8 cellular contexts compared by ENCODE assay signal in the genomic region with DNA sequence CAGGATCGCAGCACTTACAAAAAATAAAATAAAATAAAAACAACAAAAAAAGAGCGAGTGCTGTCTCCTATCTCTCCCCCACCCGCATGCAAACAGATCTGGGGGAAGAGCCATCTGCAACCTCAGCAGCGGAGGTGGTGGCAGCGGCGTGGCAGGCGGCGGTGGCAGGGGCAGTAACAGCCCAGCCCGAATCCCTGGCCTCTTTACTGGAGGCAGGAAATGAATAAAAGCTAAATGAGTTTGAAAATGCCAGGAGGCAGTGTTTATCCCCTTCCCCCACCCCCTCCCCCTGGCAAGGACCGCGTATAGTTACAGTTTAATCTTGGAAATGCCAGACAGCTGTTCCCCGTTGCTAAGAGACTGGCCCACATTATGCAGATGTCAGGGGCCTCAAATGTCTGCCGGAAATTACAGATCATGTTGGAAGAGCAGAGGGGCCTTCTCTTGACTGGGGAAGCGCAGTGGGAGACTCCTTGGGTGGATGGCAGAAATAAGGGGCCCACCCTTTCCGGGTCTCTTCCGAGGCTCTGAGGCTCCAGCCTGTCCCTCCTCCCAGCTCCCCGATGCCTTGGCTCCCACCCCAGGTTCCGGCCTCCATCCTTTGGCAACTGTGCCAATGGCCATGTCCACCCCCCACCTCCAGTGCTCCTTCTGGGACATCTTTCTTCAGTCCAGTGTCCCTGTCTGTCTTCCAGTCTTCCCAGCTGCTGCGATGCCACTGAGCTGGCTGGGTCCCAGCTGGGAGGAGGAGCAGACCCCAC.
A peak's percentile ranks its signal among the peaks of the same experiment; 100 is the strongest.
DNase-seq lines count a peak whose midpoint lies in the region; ATAC-seq, FAIRE-seq and TF ChIP-seq lines count a peak whose summit lies in the region.

No MANE protein-coding gene starts in this region.

- H3K4me3 ChIP-seq in IMR-90 (ENCODE audit: insufficient read depth, low read depth, low read length): no peak overlapping the region
- peak overlapping the region; percentile 35 for H3K4me3 ChIP-seq in thoracic aorta

- peak overlapping the region; percentile 94 for H2AK9ac ChIP-seq in IMR-90 (replicated peaks; ENCODE audit: low read depth, low read length, poor library complexity)

- in situ Hi-C loops in IMR-90 (cut with MboI; ENCODE audit: low sequenced_read_pairs): no loop called here

- H3K36me3 ChIP-seq in IMR-90 (ENCODE audit: control insufficient read depth, insufficient read depth, low read length) (no peaks in the 10 kb centered on the region), thoracic aorta (no peaks in the 10 kb centered on the region)

- H3K79me1 ChIP-seq in IMR-90 (ENCODE audit: low read depth in 1 of 2, low read length in 2 of 2): peaks cover 0 to 20% of the 10 kb centered on the region in 2 experiments; a peak in 2 of 4 replicates

- H3K4me2 ChIP-seq in IMR-90 (ENCODE audit: low read depth, low read length): peak overlapping the region; percentile 75

- peaks cover 7% of the 10 kb centered on the region for H4K20me1 ChIP-seq in IMR-90 (ENCODE audit: insufficient read depth, low read length)

- intact Hi-C loops in IMR-90 (cut with micrococcal nuclease): loop anchor here (2.0 kb wide), 1 partner anchor 37 kb away; no protein-coding TSS in a partner anchor

- H3K56ac ChIP-seq in IMR-90 (ENCODE audit: extremely low read depth, insufficient read depth, low read length): peak overlapping the region; percentile 99

- H4K91ac ChIP-seq in IMR-90 (ENCODE audit: insufficient read depth, low read depth, low read length): peak overlapping the region; percentile 97

- peak overlapping the region; percentile 100 for H3K4ac ChIP-seq in IMR-90 (ENCODE audit: low read depth, low read length)

- TF ChIP-seq CTCF in IMR-90 (conservative IDR thresholded peaks at IDR 0.05; ENCODE audit: low read depth, low read length) (no peak), thoracic aorta (IDR thresholded peaks at IDR 0.05) (no peak)

- BruUV-seq in IMR-90 (replicated peaks; lab: Mats Ljungman, UMichigan): no TSS peak

- FAIRE-seq in RCC 7860 (lab: Jason Lieb, UNC) (peak; percentile 42), GM12892 (lab: Jason Lieb, UNC) (no peak)

- WGBS in IMR-90 (ENCODE audit: extremely low coverage in 2 of 2, insufficient read length in 1 of 2), 2 experiments: no CpG with 5 or more reads among the region's 19 CpGs

- peak overlapping the region; percentile 75 for H3K9ac ChIP-seq in IMR-90 (ENCODE audit: low read depth, low read length)

- H2AFZ ChIP-seq in IMR-90 (replicated peaks; ENCODE audit: low read length, poor library complexity): peak overlapping the region; percentile 84

- peaks cover 50% of the 10 kb centered on the region for H3K4me1 ChIP-seq in IMR-90 (ENCODE audit: control insufficient read depth, insufficient read depth, low read length)
- H3K4me1 ChIP-seq in thoracic aorta (ENCODE audit: control insufficient read depth in 1 of 2, low read depth in 2 of 2): peaks cover 38 to 39% of the 10 kb centered on the region in 2 donors

- H2BK20ac ChIP-seq in IMR-90 (ENCODE audit: low read depth, low read length): peak overlapping the region; percentile 97

- peak overlapping the region; percentile 98 for H3K23ac ChIP-seq in IMR-90 (ENCODE audit: low read depth, low read length)

- DNase-seq in CD1c-positive myeloid dendritic cell (ENCODE audit: extremely low spot score) (peak; percentile 45), IMR-90 (peak; percentile 88), RCC 7860 (ENCODE audit: low spot score) (peak; percentile 86), dedifferentiated amniotic fluid mesenchymal stem cell (ENCODE audit: extremely low spot score) (peak; percentile 83), lung microvascular endothelial cell (ENCODE audit: low read depth in 2 of 2) (peak; percentile 66 to 88), thoracic aorta (ENCODE audit: low spot score) (peak; percentile 24), GM12892 (ENCODE audit: insufficient read length) (no peak)

- POLR2A ChIA-PET in IMR-90 (lab: Charles Lee; ENCODE audit: unreplicated experiment): interaction anchor here (0.9 to 2.0 kb wide), 5 partner anchors 103 to 120 kb away, joined by 3 to 8 read pairs (median 6); no protein-coding TSS in a partner anchor

- H3K14ac ChIP-seq in IMR-90 (replicated peaks; ENCODE audit: low read depth, low read length): peak overlapping the region; percentile 99

- H3K27ac ChIP-seq in IMR-90 (ENCODE audit: insufficient read depth, low read length): peak overlapping the region; percentile 97
- peak overlapping the region; percentile 87 to 97 for H3K27ac ChIP-seq in thoracic aorta

- H4K8ac ChIP-seq in IMR-90 (ENCODE audit: low read depth in 2 of 2, low read length in 2 of 2): peak overlapping the region; percentile 86 to 98

- peak overlapping the region; percentile 98 for H2BK15ac ChIP-seq in IMR-90 (ENCODE audit: low read depth, low read length)

- peak overlapping the region; percentile 90 for H4K5ac ChIP-seq in IMR-90 (ENCODE audit: low read depth, low read length)

- no peak for TF ChIP-seq RAD21 in IMR-90 (IDR thresholded peaks at IDR 0.05; ENCODE audit: low read length)

- peak overlapping the region; percentile 100 for H2AK5ac ChIP-seq in IMR-90 (ENCODE audit: low read depth, low read length)

- 0 out of 2 replicates have a peak, but pooled peaks have one; percentile 41 for TF ChIP-seq POLR2A in IMR-90 (IDR thresholded peaks at IDR 0.05; ENCODE audit: low read depth, low read length)
- no peak for TF ChIP-seq POLR2A in GM12892 (IDR thresholded peaks at IDR 0.05; ENCODE audit: low read depth, low read length)

- peak overlapping the region; percentile 96 for H3K18ac ChIP-seq in IMR-90 (ENCODE audit: low read depth, low read length)

- dilution Hi-C loops in IMR-90 (cut with HindIII; ENCODE audit: low sequenced_read_pairs, unreplicated experiment): no loop called here

- peak overlapping the region; percentile 90 for H2BK5ac ChIP-seq in IMR-90 (ENCODE audit: low read depth, low read length, poor library complexity, severe bottlenecking)

- H2BK120ac ChIP-seq in IMR-90 (ENCODE audit: low read depth, low read length): peak overlapping the region; percentile 99

- CTCF ChIA-PET in IMR-90 (lab: Yijun Ruan, JAX): interaction anchor here (1.0 to 2.2 kb wide), 4 partner anchors 17 to 103 kb away, joined by 3 to 7 read pairs (median 4); no protein-coding TSS in a partner anchor

- H3K27me3 ChIP-seq in IMR-90 (ENCODE audit: control insufficient read depth, insufficient read depth, low read length) (no peaks in the 10 kb centered on the region), thoracic aorta (replicated peaks; ENCODE audit: insufficient read depth) (no peaks in the 10 kb centered on the region)

- H3K9me3 ChIP-seq in IMR-90 (ENCODE audit: control insufficient read depth, insufficient read depth, low read length): no peaks in the 10 kb centered on the region
- H3K9me3 ChIP-seq in thoracic aorta: no peaks in the 10 kb centered on the region

- ATAC-seq in IMR-90 (ENCODE audit: low read depth) (peak; percentile 4), thoracic aorta (ENCODE audit: insufficient number of reproducible peaks, low FRiP score, low read depth) (no peak), GM21515 (IDR thresholded peaks at IDR 0.05; ENCODE audit: unreplicated experiment) (no peak)

- peaks cover 52% of the 10 kb centered on the region for H3K9me1 ChIP-seq in IMR-90 (ENCODE audit: insufficient read depth, low read length)

TF ChIP-seq in IMR-90, 13 proteins besides CTCF, POLR2A, EP300 and RAD21:
- 0 out of 2 replicates have a peak, but pooled peaks have one; percentile 3 for TF ChIP-seq MAFK (IDR thresholded peaks at IDR 0.05; ENCODE audit: low read depth, low read length)
- TF ChIP-seq SMC3 (IDR thresholded peaks at IDR 0.05; ENCODE audit: low read depth, low read length): no peak
- TF ChIP-seq NFE2L2 (IDR thresholded peaks at IDR 0.05; ENCODE audit: low read depth, low read length): no peak
- TF ChIP-seq FOS (IDR thresholded peaks at IDR 0.05; ENCODE audit: low read depth, low read length): no peak
- no peak for TF ChIP-seq BHLHE40 (IDR thresholded peaks at IDR 0.05; ENCODE audit: low read depth, low read length)
- TF ChIP-seq, protein P1, sequence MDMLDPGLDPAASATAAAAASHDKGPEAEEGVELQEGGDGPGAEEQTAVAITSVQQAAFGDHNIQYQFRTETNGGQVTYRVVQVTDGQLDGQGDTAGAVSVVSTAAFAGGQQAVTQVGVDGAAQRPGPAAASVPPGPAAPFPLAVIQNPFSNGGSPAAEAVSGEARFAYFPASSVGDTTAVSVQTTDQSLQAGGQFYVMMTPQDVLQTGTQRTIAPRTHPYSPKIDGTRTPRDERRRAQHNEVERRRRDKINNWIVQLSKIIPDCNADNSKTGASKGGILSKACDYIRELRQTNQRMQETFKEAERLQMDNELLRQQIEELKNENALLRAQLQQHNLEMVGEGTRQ (IDR thresholded peaks at IDR 0.05; ENCODE audit: low read depth, low read length): no peak
- TF ChIP-seq, protein P2, sequence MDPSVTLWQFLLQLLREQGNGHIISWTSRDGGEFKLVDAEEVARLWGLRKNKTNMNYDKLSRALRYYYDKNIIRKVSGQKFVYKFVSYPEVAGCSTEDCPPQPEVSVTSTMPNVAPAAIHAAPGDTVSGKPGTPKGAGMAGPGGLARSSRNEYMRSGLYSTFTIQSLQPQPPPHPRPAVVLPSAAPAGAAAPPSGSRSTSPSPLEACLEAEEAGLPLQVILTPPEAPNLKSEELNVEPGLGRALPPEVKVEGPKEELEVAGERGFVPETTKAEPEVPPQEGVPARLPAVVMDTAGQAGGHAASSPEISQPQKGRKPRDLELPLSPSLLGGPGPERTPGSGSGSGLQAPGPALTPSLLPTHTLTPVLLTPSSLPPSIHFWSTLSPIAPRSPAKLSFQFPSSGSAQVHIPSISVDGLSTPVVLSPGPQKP (IDR thresholded peaks at IDR 0.05; ENCODE audit: borderline replicate concordance, low read depth, low read length): no peak
- TF ChIP-seq CHD1 (IDR thresholded peaks at IDR 0.05; ENCODE audit: low read depth, low read length): 0 out of 2 replicates have a peak, but pooled peaks have one; percentile 11
- TF ChIP-seq RFX5 (IDR thresholded peaks at IDR 0.05; ENCODE audit: low read depth, low read length): no peak
- peak; percentile 35; the same call in 1 of the 2 replicates for TF ChIP-seq MAZ (IDR thresholded peaks at IDR 0.05; ENCODE audit: borderline replicate concordance, low read depth, low read length)
- no peak for TF ChIP-seq CEBPB (IDR thresholded peaks at IDR 0.05; ENCODE audit: low read depth, low read length)
- no peak for TF ChIP-seq MXI1 (IDR thresholded peaks at IDR 0.05; ENCODE audit: borderline replicate concordance, low read depth, low read length)
